ENCODE assay signal across 20 cellular contexts in the genomic region with DNA sequence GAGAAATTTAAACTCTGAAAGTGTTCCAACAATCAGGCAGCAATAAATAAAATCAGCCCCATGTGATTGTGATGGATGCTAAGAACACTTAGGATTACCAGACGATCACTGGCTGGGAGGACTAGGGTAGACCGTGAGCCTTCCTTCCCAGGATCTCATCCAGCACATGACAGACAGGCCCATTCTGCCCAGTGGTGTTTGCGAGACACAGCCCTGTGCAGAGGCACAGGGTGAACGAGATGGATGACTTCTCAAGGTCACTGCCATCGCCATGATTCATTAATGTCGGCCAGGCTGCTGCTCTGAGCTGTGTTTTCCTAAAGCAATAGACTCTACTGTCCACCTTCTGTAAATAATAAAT.
A peak's percentile ranks its signal among the peaks of the same experiment; 100 is the strongest.
DNase-seq lines count a peak whose midpoint lies in the region; ATAC-seq and TF ChIP-seq lines count a peak whose summit lies in the region.
"Had no signal": no experiment of that assay in that cellular context is flagged by ENCODE, and none has a peak within 500 bp of the region (broad histone marks: within the 10 kb centered on the region; RNA-seq: fewer than 3 reads in every experiment).

No MANE protein-coding gene starts in this region.

- no peaks in the 10 kb centered on the region for H3K36me3 Mint-ChIP-seq in natural killer cell treated with Interleukin-12 subunit alpha and Interleukin-12 subunit beta and Interleukin-15 and Interleukin-18, amount 100 ng/mL, for 72 hours

- H3K9me3 Mint-ChIP-seq in natural killer cell treated with Interleukin-12 subunit alpha and Interleukin-12 subunit beta and Interleukin-15 and Interleukin-18, amount 100 ng/mL, for 72 hours, result no peaks in the 10 kb centered on the region
- H3K9me3 Mint-ChIP-seq: activated naive CD4-positive, alpha-beta T cell treated with anti-CD3 and anti-CD28 coated beads, Interleukin-2, amount 50 U/mL, for 24 hours; activated T-cell treated with anti-CD3 and anti-CD28 coated beads, Interleukin-2, amount 50 U/mL, for 4 hours had no signal

- TF ChIP-seq CTCF in adrenal gland (IDR thresholded peaks at IDR 0.05) (no peak), upper lobe of left lung (IDR thresholded peaks at IDR 0.05) (no peak), ascending aorta (IDR thresholded peaks at IDR 0.05) (no peak)

- no peak for TF ChIP-seq POLR2A in adrenal gland (IDR thresholded peaks at IDR 0.05)
- TF ChIP-seq POLR2A in upper lobe of left lung (IDR thresholded peaks at IDR 0.05), result no peak

- no peaks in the 10 kb centered on the region for H3K27me3 Mint-ChIP-seq in natural killer cell treated with Interleukin-12 subunit alpha and Interleukin-12 subunit beta and Interleukin-15 and Interleukin-18, amount 100 ng/mL, for 72 hours
- H3K27me3 Mint-ChIP-seq: activated naive CD4-positive, alpha-beta T cell treated with anti-CD3 and anti-CD28 coated beads, Interleukin-2, amount 50 U/mL, for 24 hours had no signal

- 25 to 34% (median 28%) methylated on average over 6 of the region's 6 CpGs for WGBS in adrenal gland, 4 donors
- WGBS in upper lobe of left lung, 2 donors, result 77 to 81% methylated on average over 5 to 6 of the region's 6 CpGs

- no peaks in the 10 kb centered on the region for H3K27me3 ChIP-seq in adrenal gland
- no peaks in the 10 kb centered on the region for H3K27me3 ChIP-seq in upper lobe of left lung
- no peaks in the 10 kb centered on the region for H3K27me3 ChIP-seq in ascending aorta
- H3K27me3 ChIP-seq: foreskin keratinocyte, left lung had no signal

- H3K9me3 ChIP-seq in adrenal gland (replicated peaks in 1 of 3) (no peaks in the 10 kb centered on the region), upper lobe of left lung (no peaks in the 10 kb centered on the region), ascending aorta (no peaks in the 10 kb centered on the region)
- H3K9me3 ChIP-seq: left lung had no signal

- intact Hi-C loops in adrenal gland (cut with DNase I), result no loop called here
- intact Hi-C loops in ascending aorta (cut with DNase I), result no loop called here

- H3K27ac ChIP-seq in adrenal gland, result peak overlapping the region in 2 of 5 donors; percentile 6 to 10
- no peak overlapping the region for H3K27ac ChIP-seq in upper lobe of left lung
- H3K27ac ChIP-seq in ascending aorta, result no peak overlapping the region
- H3K27ac ChIP-seq: foreskin keratinocyte, left lung had no signal

- peaks cover 0 to 5% of the 10 kb centered on the region in 2 donors for H3K4me1 Mint-ChIP-seq in natural killer cell treated with Interleukin-12 subunit alpha and Interleukin-12 subunit beta and Interleukin-15 and Interleukin-18, amount 100 ng/mL, for 72 hours (ENCODE audit: low read depth in 2 of 2)

- H3K4me1 ChIP-seq in adrenal gland (replicated peaks in 1 of 2) (peaks cover 0 to 22% of the 10 kb centered on the region in 2 donors), upper lobe of left lung (no peaks in the 10 kb centered on the region), ascending aorta (no peaks in the 10 kb centered on the region)
- H3K4me1 ChIP-seq: foreskin keratinocyte, left lung had no signal

- H3K27ac Mint-ChIP-seq in natural killer cell treated with Interleukin-12 subunit alpha and Interleukin-12 subunit beta and Interleukin-15 and Interleukin-18, amount 100 ng/mL, for 72 hours, result no peak overlapping the region
- H3K27ac Mint-ChIP-seq: activated CD8-positive, alpha-beta T cell treated with anti-CD3 and anti-CD28 coated beads, Interleukin-2, amount 10 ng/mL, durations not matched to agents 7 days and 5 days; activated naive CD4-positive, alpha-beta T cell treated with anti-CD3 and anti-CD28 coated beads, Interleukin-2, amount 50 U/mL, for 24 hours had no signal

- no peak overlapping the region for H3K4me3 Mint-ChIP-seq in natural killer cell treated with Interleukin-12 subunit alpha and Interleukin-12 subunit beta and Interleukin-15 and Interleukin-18, amount 100 ng/mL, for 72 hours
- H3K4me3 Mint-ChIP-seq: activated CD8-positive, alpha-beta T cell treated with anti-CD3 and anti-CD28 coated beads, Interleukin-2, amount 10 ng/mL, durations not matched to agents 7 days and 5 days; activated naive CD4-positive, alpha-beta T cell treated with anti-CD3 and anti-CD28 coated beads, Interleukin-2, amount 50 U/mL, for 24 hours; activated T-cell treated with anti-CD3 and anti-CD28 coated beads, Interleukin-2, amount 50 U/mL, for 4 hours had no signal

- peak; percentile 26 to 69 for ATAC-seq in upper lobe of left lung (ENCODE audit: low FRiP score in 2 of 2)
- no peak for ATAC-seq in natural killer cell treated with Interleukin-12 subunit alpha and Interleukin-12 subunit beta and Interleukin-15 and Interleukin-18, amount 100 ng/mL, for 72 hours
- ATAC-seq: activated CD8-positive, alpha-beta T cell treated with anti-CD3 and anti-CD28 coated beads, Interleukin-2, amount 10 ng/mL, durations not matched to agents 7 days and 5 days; activated T-cell treated with anti-CD3 and anti-CD28 coated beads, Interleukin-2, amount 50 U/mL, for 4 hours; foreskin keratinocyte had no signal

- no peak overlapping the region for H3K4me3 ChIP-seq in adrenal gland
- no peak overlapping the region for H3K4me3 ChIP-seq in upper lobe of left lung
- H3K4me3 ChIP-seq in ascending aorta, result no peak overlapping the region
- H3K4me3 ChIP-seq: left lung had no signal

- H3K36me3 ChIP-seq in adrenal gland (replicated peaks in 1 of 2), result no peaks in the 10 kb centered on the region
- H3K36me3 ChIP-seq in upper lobe of left lung, result no peaks in the 10 kb centered on the region
- no peaks in the 10 kb centered on the region for H3K36me3 ChIP-seq in ascending aorta
- H3K36me3 ChIP-seq: left lung had no signal

- TF ChIP-seq EP300 in upper lobe of left lung (IDR thresholded peaks at IDR 0.05), result no peak

- peak; percentile 8 to 61 (median 12) for DNase-seq in NCI-H1417 (lab: John Stamatoyannopoulos, UW)
- no peak for DNase-seq in NCI-H1417 treated with DMSO at 0.1 percent for 48 hours (lab: John Stamatoyannopoulos, UW)
- DNase-seq in adrenal gland, result peak; percentile 66 to 87 (median 80)
- DNase-seq in left kidney (ENCODE audit: low read depth, low spot score), result peak; percentile 92
- DNase-seq in upper lobe of left lung, result no peak
- no peak for DNase-seq in HUDEP-2 (lab: John Stamatoyannopoulos, UW; ENCODE audit: unreplicated experiment in 76 of 76)
- DNase-seq in natural killer cell treated with Interleukin-12 subunit alpha and Interleukin-12 subunit beta and Interleukin-15 and Interleukin-18, amount 100 ng/mL, for 72 hours (ENCODE audit: low spot score), result no peak
- no peak for DNase-seq in ascending aorta (ENCODE audit: low spot score in 2 of 2)
- DNase-seq: 8988T; activated CD8-positive, alpha-beta T cell treated with anti-CD3 and anti-CD28 coated beads, Interleukin-2, amount 10 ng/mL, durations not matched to agents 7 days and 5 days; activated T-cell treated with anti-CD3 and anti-CD28 coated beads, Interleukin-2, amount 50 U/mL, for 4 hours; Calu3; foreskin keratinocyte; left lung; NCI-H1436 treated with DMSO at 0.1 percent for 48 hours; occipital lobe; SIG-M5; stimulated activated CD4-positive, alpha-beta T cell treated with anti-CD3 and anti-CD28 coated beads, Interleukin-4, amount 100 ng/mL, for 24 hours; T-helper 2 cell had no signal

Comparison
In these comparisons a context has a peak if more than half of its experiments do, and no peak if none do; other contexts are left out.
1. DNase-seq: peak in NCI-H1417 (3 of 3), adrenal gland (7 of 7) and left kidney (single experiment); none in NCI-H1417 treated with DMSO at 0.1 percent for 48 hours (single experiment), upper lobe of left lung (0 of 2), HUDEP-2 (0 of 76), natural killer cell treated with Interleukin-12 subunit alpha and Interleukin-12 subunit beta and Interleukin-15 and Interleukin-18, amount 100 ng/mL, for 72 hours (single experiment) and ascending aorta (0 of 2).
2. ATAC-seq: peak in upper lobe of left lung (2 of 2); none in natural killer cell treated with Interleukin-12 subunit alpha and Interleukin-12 subunit beta and Interleukin-15 and Interleukin-18, amount 100 ng/mL, for 72 hours (0 of 2).